ENCODE assay signal across 1 cellular context in the genomic region with DNA sequence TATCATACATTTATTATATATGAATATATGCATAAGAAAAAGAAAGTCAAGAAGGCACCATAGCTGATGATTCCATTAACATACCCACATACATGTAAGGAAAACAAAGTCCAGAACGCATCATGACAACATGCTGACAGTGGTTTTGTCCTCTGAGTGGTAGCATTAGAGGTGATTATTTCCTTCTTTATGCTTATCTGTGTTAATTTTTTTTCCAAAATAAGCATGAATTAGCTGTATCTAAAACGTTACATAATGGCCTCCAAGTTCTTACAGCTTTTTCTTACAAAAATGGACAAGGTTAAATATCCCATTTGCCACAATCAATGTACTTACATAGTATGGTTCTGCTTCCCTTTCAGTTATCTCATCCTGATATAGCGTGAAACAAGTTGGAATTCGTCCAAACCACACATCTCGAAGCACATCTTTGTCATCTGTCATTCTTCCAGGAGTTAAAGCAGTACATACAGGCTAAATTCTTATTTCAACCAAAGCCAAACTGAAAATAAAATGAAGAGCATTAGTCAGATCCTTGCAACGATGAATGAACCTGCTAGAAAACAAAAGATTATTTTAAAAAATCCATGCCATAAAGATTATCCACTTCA.
TF ChIP-seq lines count a peak whose summit lies in the region.

No MANE protein-coding gene starts in this region.

TF ChIP-seq in HEK293, 187 proteins besides CTCF, POLR2A, EP300 and RAD21 (continued from another document and continues in another):
- TF ChIP-seq, protein P1, sequence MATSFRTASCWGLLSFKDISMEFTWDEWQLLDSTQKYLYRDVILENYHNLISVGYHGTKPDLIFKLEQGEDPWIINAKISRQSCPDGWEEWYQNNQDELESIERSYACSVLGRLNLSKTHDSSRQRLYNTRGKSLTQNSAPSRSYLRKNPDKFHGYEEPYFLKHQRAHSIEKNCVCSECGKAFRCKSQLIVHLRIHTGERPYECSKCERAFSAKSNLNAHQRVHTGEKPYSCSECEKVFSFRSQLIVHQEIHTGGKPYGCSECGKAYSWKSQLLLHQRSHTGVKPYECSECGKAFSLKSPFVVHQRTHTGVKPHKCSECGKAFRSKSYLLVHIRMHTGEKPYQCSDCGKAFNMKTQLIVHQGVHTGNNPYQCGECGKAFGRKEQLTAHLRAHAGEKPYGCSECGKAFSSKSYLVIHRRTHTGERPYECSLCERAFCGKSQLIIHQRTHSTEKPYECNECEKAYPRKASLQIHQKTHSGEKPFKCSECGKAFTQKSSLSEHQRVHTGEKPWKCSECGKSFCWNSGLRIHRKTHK (tag by site-specific recombination; IDR thresholded peaks at IDR 0.05): no peak
- TF ChIP-seq FEZF1 (tag by site-specific recombination; IDR thresholded peaks at IDR 0.05) (no peak), MYNN (tag by site-specific recombination; IDR thresholded peaks at IDR 0.05; ENCODE audit: borderline replicate concordance) (no peak), ZNF629 (tag by site-specific recombination; IDR thresholded peaks at IDR 0.05) (0 out of 2 replicates have a peak, but pooled peaks have one; percentile 27), ZNF354C (tag by site-specific recombination; IDR thresholded peaks at IDR 0.05; ENCODE audit: borderline replicate concordance, low read depth) (no peak), SCRT2 (tag by site-specific recombination; IDR thresholded peaks at IDR 0.05) (no peak), ZNF266 (tag by site-specific recombination; IDR thresholded peaks at IDR 0.05; ENCODE audit: low read depth) (no peak), ZNF558 (tag by site-specific recombination; IDR thresholded peaks at IDR 0.05) (no peak), ZNF677 (tag by site-specific recombination; IDR thresholded peaks at IDR 0.05) (no peak), ZNF121 (tag by site-specific recombination; IDR thresholded peaks at IDR 0.05) (no peak), ZNF174 (tag by site-specific recombination; IDR thresholded peaks at IDR 0.05) (no peak), ZNF175 (tag by site-specific recombination; IDR thresholded peaks at IDR 0.05) (no peak), ZNF785 (tag by site-specific recombination; IDR thresholded peaks at IDR 0.05) (no peak), ZNF747 (tag by site-specific recombination; IDR thresholded peaks at IDR 0.05) (no peak), ZNF664 (tag by site-specific recombination; IDR thresholded peaks at IDR 0.05) (no peak), ZNF610 (tag by site-specific recombination; IDR thresholded peaks at IDR 0.05; ENCODE audit: borderline replicate concordance) (no peak), ZNF16 (tag by site-specific recombination; IDR thresholded peaks at IDR 0.05; ENCODE audit: low read depth) (no peak), ZNF394 (tag by site-specific recombination; IDR thresholded peaks at IDR 0.05; ENCODE audit: borderline replicate concordance) (no peak), ZNF529 (tag by site-specific recombination; IDR thresholded peaks at IDR 0.05; ENCODE audit: insufficient replicate concordance) (no peak), ZNF555 (tag by site-specific recombination; conservative IDR thresholded peaks at IDR 0.05) (no peak), ZNF169 (tag by site-specific recombination; IDR thresholded peaks at IDR 0.05) (no peak), SALL2 (tag by site-specific recombination; IDR thresholded peaks at IDR 0.05; ENCODE audit: borderline replicate concordance) (no peak), HOXA7 (CRISPR knock-in tag; IDR thresholded peaks at IDR 0.05; ENCODE audit: borderline replicate concordance) (no peak), ZNF184 (tag by site-specific recombination; IDR thresholded peaks at IDR 0.05) (no peak), IKZF3 (tag by site-specific recombination; IDR thresholded peaks at IDR 0.05) (0 out of 2 replicates have a peak, but pooled peaks have one; percentile 13), ZNF404 (tag by site-specific recombination; IDR thresholded peaks at IDR 0.05) (no peak), ZNF623 (tag by site-specific recombination; IDR thresholded peaks at IDR 0.05) (no peak), ZNF560 (tag by site-specific recombination; IDR thresholded peaks at IDR 0.05; ENCODE audit: borderline replicate concordance) (no peak), ZNF292 (tag by site-specific recombination; IDR thresholded peaks at IDR 0.05; ENCODE audit: borderline replicate concordance, low read depth) (no peak), TRIM28 (IDR thresholded peaks at IDR 0.05; ENCODE audit: borderline replicate concordance, low read length) (peak; percentile 45; the same call in 1 of the 2 replicates)
- TF ChIP-seq, protein P2, sequence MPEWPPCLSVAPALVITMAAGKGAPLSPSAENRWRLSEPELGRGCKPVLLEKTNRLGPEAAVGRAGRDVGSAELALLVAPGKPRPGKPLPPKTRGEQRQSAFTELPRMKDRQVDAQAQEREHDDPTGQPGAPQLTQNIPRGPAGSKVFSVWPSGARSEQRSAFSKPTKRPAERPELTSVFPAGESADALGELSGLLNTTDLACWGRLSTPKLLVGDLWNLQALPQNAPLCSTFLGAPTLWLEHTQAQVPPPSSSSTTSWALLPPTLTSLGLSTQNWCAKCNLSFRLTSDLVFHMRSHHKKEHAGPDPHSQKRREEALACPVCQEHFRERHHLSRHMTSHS (tag by site-specific recombination; IDR thresholded peaks at IDR 0.05): no peak
- TF ChIP-seq, protein P3, sequence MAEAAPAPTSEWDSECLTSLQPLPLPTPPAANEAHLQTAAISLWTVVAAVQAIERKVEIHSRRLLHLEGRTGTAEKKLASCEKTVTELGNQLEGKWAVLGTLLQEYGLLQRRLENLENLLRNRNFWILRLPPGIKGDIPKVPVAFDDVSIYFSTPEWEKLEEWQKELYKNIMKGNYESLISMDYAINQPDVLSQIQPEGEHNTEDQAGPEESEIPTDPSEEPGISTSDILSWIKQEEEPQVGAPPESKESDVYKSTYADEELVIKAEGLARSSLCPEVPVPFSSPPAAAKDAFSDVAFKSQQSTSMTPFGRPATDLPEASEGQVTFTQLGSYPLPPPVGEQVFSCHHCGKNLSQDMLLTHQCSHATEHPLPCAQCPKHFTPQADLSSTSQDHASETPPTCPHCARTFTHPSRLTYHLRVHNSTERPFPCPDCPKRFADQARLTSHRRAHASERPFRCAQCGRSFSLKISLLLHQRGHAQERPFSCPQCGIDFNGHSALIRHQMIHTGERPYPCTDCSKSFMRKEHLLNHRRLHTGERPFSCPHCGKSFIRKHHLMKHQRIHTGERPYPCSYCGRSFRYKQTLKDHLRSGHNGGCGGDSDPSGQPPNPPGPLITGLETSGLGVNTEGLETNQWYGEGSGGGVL (tag by site-specific recombination; IDR thresholded peaks at IDR 0.05): no peak
- TF ChIP-seq, protein P4, sequence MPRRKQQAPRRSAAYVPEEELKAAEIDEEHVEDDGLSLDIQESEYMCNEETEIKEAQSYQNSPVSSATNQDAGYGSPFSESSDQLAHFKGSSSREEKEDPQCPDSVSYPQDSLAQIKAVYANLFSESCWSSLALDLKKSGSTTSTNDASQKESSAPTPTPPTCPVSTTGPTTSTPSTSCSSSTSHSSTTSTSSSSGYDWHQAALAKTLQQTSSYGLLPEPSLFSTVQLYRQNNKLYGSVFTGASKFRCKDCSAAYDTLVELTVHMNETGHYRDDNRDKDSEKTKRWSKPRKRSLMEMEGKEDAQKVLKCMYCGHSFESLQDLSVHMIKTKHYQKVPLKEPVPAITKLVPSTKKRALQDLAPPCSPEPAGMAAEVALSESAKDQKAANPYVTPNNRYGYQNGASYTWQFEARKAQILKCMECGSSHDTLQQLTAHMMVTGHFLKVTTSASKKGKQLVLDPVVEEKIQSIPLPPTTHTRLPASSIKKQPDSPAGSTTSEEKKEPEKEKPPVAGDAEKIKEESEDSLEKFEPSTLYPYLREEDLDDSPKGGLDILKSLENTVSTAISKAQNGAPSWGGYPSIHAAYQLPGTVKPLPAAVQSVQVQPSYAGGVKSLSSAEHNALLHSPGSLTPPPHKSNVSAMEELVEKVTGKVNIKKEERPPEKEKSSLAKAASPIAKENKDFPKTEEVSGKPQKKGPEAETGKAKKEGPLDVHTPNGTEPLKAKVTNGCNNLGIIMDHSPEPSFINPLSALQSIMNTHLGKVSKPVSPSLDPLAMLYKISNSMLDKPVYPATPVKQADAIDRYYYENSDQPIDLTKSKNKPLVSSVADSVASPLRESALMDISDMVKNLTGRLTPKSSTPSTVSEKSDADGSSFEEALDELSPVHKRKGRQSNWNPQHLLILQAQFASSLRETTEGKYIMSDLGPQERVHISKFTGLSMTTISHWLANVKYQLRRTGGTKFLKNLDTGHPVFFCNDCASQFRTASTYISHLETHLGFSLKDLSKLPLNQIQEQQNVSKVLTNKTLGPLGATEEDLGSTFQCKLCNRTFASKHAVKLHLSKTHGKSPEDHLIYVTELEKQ (tag by site-specific recombination; IDR thresholded peaks at IDR 0.05; ENCODE audit: borderline replicate concordance): peak; percentile 56; the same call in 1 of the 2 replicates
- TF ChIP-seq, protein P5, sequence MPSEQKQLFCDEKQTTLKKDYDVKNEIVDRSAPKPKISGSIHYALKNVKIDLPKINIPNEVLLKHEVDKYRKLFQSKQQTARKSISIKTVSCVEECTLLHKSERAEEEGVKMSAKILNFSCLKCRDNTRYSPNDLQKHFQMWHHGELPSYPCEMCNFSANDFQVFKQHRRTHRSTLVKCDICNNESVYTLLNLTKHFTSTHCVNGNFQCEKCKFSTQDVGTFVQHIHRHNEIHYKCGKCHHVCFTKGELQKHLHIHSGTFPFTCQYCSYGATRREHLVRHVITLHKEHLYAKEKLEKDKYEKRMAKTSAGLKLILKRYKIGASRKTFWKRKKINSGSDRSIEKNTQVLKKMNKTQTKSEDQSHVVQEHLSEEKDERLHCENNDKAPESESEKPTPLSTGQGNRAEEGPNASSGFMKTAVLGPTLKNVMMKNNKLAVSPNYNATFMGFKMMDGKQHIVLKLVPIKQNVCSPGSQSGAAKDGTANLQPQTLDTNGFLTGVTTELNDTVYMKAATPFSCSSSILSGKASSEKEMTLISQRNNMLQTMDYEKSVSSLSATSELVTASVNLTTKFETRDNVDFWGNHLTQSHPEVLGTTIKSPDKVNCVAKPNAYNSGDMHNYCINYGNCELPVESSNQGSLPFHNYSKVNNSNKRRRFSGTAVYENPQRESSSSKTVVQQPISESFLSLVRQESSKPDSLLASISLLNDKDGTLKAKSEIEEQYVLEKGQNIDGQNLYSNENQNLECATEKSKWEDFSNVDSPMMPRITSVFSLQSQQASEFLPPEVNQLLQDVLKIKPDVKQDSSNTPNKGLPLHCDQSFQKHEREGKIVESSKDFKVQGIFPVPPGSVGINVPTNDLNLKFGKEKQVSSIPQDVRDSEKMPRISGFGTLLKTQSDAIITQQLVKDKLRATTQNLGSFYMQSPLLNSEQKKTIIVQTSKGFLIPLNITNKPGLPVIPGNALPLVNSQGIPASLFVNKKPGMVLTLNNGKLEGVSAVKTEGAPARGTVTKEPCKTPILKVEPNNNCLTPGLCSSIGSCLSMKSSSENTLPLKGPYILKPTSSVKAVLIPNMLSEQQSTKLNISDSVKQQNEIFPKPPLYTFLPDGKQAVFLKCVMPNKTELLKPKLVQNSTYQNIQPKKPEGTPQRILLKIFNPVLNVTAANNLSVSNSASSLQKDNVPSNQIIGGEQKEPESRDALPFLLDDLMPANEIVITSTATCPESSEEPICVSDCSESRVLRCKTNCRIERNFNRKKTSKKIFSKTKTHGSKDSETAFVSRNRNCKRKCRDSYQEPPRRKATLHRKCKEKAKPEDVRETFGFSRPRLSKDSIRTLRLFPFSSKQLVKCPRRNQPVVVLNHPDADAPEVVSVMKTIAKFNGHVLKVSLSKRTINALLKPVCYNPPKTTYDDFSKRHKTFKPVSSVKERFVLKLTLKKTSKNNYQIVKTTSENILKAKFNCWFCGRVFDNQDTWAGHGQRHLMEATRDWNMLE (tag by site-specific recombination; conservative IDR thresholded peaks at IDR 0.05; ENCODE audit: low read depth): no peak
- TF ChIP-seq, protein P6, sequence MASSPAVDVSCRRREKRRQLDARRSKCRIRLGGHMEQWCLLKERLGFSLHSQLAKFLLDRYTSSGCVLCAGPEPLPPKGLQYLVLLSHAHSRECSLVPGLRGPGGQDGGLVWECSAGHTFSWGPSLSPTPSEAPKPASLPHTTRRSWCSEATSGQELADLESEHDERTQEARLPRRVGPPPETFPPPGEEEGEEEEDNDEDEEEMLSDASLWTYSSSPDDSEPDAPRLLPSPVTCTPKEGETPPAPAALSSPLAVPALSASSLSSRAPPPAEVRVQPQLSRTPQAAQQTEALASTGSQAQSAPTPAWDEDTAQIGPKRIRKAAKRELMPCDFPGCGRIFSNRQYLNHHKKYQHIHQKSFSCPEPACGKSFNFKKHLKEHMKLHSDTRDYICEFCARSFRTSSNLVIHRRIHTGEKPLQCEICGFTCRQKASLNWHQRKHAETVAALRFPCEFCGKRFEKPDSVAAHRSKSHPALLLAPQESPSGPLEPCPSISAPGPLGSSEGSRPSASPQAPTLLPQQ (tag by site-specific recombination; IDR thresholded peaks at IDR 0.05): peak; percentile 62
- TF ChIP-seq, protein P7, sequence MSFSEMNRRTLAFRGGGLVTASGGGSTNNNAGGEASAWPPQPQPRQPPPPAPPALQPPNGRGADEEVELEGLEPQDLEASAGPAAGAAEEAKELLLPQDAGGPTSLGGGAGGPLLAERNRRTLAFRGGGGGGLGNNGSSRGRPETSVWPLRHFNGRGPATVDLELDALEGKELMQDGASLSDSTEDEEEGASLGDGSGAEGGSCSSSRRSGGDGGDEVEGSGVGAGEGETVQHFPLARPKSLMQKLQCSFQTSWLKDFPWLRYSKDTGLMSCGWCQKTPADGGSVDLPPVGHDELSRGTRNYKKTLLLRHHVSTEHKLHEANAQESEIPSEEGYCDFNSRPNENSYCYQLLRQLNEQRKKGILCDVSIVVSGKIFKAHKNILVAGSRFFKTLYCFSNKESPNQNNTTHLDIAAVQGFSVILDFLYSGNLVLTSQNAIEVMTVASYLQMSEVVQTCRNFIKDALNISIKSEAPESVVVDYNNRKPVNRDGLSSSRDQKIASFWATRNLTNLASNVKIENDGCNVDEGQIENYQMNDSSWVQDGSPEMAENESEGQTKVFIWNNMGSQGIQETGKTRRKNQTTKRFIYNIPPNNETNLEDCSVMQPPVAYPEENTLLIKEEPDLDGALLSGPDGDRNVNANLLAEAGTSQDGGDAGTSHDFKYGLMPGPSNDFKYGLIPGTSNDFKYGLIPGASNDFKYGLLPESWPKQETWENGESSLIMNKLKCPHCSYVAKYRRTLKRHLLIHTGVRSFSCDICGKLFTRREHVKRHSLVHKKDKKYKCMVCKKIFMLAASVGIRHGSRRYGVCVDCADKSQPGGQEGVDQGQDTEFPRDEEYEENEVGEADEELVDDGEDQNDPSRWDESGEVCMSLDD (tag by site-specific recombination; IDR thresholded peaks at IDR 0.05): no peak
- TF ChIP-seq, protein P8, sequence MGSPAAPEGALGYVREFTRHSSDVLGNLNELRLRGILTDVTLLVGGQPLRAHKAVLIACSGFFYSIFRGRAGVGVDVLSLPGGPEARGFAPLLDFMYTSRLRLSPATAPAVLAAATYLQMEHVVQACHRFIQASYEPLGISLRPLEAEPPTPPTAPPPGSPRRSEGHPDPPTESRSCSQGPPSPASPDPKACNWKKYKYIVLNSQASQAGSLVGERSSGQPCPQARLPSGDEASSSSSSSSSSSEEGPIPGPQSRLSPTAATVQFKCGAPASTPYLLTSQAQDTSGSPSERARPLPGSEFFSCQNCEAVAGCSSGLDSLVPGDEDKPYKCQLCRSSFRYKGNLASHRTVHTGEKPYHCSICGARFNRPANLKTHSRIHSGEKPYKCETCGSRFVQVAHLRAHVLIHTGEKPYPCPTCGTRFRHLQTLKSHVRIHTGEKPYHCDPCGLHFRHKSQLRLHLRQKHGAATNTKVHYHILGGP (tag by site-specific recombination; IDR thresholded peaks at IDR 0.05): no peak
